In genomic region chr22:29580200-29580810, GRCh38 we compare ENCODE assay signal across 8 cellular contexts. TPM values are rescaled to one million over a fixed set of nuclear protein-coding genes. Genes with fewer than 3 reads are reported as not detected.
A peak's percentile ranks its signal among the peaks of the same experiment; 100 is the strongest.
DNase-seq lines count a peak whose midpoint lies in the region; ATAC-seq and TF ChIP-seq lines count a peak whose summit lies in the region.

No MANE protein-coding gene starts in this region.

- peak overlapping the region; percentile 63 for H2AFZ ChIP-seq in parathyroid adenoma

- POLR2A ChIA-PET in AG04450 (lab: Yijun Ruan, JAX) = interaction anchor here (0.6 to 1.4 kb wide), 2 partner anchors 10 to 436 kb away, joined by 3 to 6 read pairs; no protein-coding TSS in a partner anchor

- CTCF ChIA-PET in AG04450 (lab: Charles Lee) = interaction anchor here (1.7 kb wide), 1 partner anchor 10 kb away, joined by 10 read pairs; no protein-coding TSS in a partner anchor

- H3K9me3 ChIP-seq in AG04450 (ENCODE audit: control insufficient read depth, insufficient read depth, low read length) = no peaks in the 10 kb centered on the region
- no peaks in the 10 kb centered on the region for H3K9me3 ChIP-seq in parathyroid adenoma (ENCODE audit: control insufficient read depth, low read length)

- peak overlapping the region; percentile 87 for H3K4me2 ChIP-seq in parathyroid adenoma (ENCODE audit: low read length)

- no peaks in the 10 kb centered on the region for H3K27me3 ChIP-seq in AG04450 (ENCODE audit: control insufficient read depth, insufficient read depth, low read length)
- no peaks in the 10 kb centered on the region for H3K27me3 ChIP-seq in parathyroid adenoma (ENCODE audit: control insufficient read depth, insufficient read depth, low read length)

- ATAC-seq in GM21447 (IDR thresholded peaks at IDR 0.05; ENCODE audit: unreplicated experiment) (peak; percentile 39), HG03571 (IDR thresholded peaks at IDR 0.05; ENCODE audit: unreplicated experiment) (no peak)

- H3K9ac ChIP-seq in parathyroid adenoma = no peak overlapping the region

- no peak for TF ChIP-seq CTCF in AG04450 (IDR thresholded peaks at IDR 0.05; ENCODE audit: low read depth, low read length)
- TF ChIP-seq CTCF in VCaP (conservative IDR thresholded peaks at IDR 0.05) = no peak
- no peak for TF ChIP-seq CTCF in fibroblast of villous mesenchyme (IDR thresholded peaks at IDR 0.05; ENCODE audit: insufficient read depth, low read depth, low read length)
- no peak for TF ChIP-seq CTCF in parathyroid adenoma (IDR thresholded peaks at IDR 0.05)

- H3K4me3 ChIP-seq in AG04450 (ENCODE audit: low read depth, low read length) (peak overlapping the region; percentile 76), fibroblast of villous mesenchyme (ENCODE audit: low read depth, low read length) (peak overlapping the region; percentile 78), parathyroid adenoma (ENCODE audit: low read depth, low read length) (peak overlapping the region; percentile 79)

- H3K27ac ChIP-seq in AG04450 (ENCODE audit: low read depth, low read length) (peak overlapping the region; percentile 0), VCaP (peak overlapping the region; percentile 75), parathyroid adenoma (peak overlapping the region; percentile 67)

- DNase-seq in AG04450 (ENCODE audit: low read depth, low spot score) (no peak), fibroblast of villous mesenchyme (ENCODE audit: low read depth) (no peak), activated gamma-delta T cell (lab: John Stamatoyannopoulos, UW) (no peak)
- DNase-seq in stimulated activated CD4-positive, alpha-beta T cell treated with anti-CD3 and anti-CD28 coated beads, Interleukin-4, amount 100 ng/mL, for 1 hour = no peak

- H3K79me2 ChIP-seq in parathyroid adenoma = no peaks in the 10 kb centered on the region

- H3K36me3 ChIP-seq in parathyroid adenoma (ENCODE audit: control insufficient read depth, insufficient read depth, low read length) = no peaks in the 10 kb centered on the region

- H3K4me1 ChIP-seq in parathyroid adenoma = no peaks in the 10 kb centered on the region

RNA-seq across cellular contexts. Expression of gene NIPSNAP1, which starts 0.6 kb away (rescaled TPM):
- polyA plus RNA-seq in AG04450 (2011; rRNA removed) = 84.4 and 89.5 TPM in 2 replicates
- 51.8 and 59.8 TPM in 2 replicates for polyA minus RNA-seq in AG04450 (2011; rRNA and poly(A)+ RNA removed)
- 66.4 and 77.7 TPM in 2 replicates for total RNA-seq in fibroblast of villous mesenchyme

RNA-seq across cellular contexts. Expression of gene NF2, which starts 23.1 kb away (rescaled TPM):
- polyA plus RNA-seq in AG04450 (2011; rRNA removed) = 52.3 and 57.6 TPM in 2 replicates
- polyA minus RNA-seq in AG04450 (2011; rRNA and poly(A)+ RNA removed) = 86.0 and 94.3 TPM in 2 replicates
- 153 and 240 TPM in 2 replicates for total RNA-seq in fibroblast of villous mesenchyme

RNA-seq across cellular contexts. Expression of gene THOC5, which starts 26.7 kb away (rescaled TPM):
- polyA plus RNA-seq in AG04450 (2011; rRNA removed) = 92.0 and 93.7 TPM in 2 replicates
- 91.7 and 110 TPM in 2 replicates for polyA minus RNA-seq in AG04450 (2011; rRNA and poly(A)+ RNA removed)
- total RNA-seq in fibroblast of villous mesenchyme = 37.6 and 50.6 TPM in 2 replicates

Comparison
In these comparisons a context has a peak if more than half of its experiments do, and no peak if none do; other contexts are left out.
1. H3K27ac ChIP-seq: peak in every context shown above with its lines; median percentile 75 in VCaP; 67 in parathyroid adenoma; 0 in AG04450.